In the genomic region with DNA sequence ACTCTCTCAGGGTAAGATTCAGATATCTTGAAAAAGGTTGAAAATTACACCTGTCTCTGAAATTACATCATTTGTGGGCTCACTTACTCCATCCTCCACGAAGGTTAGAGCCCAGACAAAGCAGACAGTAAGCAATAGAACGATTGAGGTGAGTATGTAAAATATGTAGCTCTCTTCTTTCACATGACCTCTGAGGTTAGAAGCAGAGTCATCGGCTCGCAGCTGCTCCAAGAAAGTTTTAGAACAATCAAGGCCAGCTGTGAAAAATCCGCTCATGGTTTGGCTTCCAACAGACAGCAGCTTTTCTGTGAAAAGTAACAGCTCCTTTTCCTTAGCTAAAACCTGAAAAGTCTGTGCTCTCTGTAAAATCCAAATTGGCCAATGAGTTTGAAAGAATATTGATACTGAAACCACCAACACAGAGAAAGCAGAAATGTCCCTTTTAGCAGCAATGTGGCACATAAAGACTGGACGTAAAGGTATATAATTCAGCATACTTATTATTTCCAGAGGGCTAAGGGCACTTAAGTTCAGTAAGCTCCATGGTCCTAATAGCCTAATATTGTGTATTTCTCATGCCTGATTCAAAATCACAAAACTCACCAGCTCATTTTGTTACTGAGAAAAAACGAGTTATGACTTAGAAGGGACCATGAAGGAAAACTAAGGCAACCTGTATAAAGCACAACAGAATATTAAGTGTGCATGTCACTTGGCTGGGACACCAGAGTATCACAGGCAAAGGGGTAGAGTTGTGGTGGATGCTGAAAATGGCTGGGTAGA, we compare ENCODE assay signal across 11 cellular contexts.
A peak's percentile ranks its signal among the peaks of the same experiment; 100 is the strongest.
DNase-seq lines count a peak whose midpoint lies in the region; ATAC-seq and TF ChIP-seq lines count a peak whose summit lies in the region.
"Had no signal": no experiment of that assay in that cellular context is flagged by ENCODE, and none has a peak within 500 bp of the region (broad histone marks: within the 10 kb centered on the region; RNA-seq: fewer than 3 reads in every experiment).

No MANE protein-coding gene starts in this region.

- H3K36me3 ChIP-seq in fibroblast of lung (ENCODE audit: control insufficient read depth, insufficient read depth, low read length), result no peaks in the 10 kb centered on the region
- no peaks in the 10 kb centered on the region for H3K36me3 ChIP-seq in tibial nerve
- no peaks in the 10 kb centered on the region for H3K36me3 ChIP-seq in BE2C
- H3K36me3 ChIP-seq in HAP-1 (replicated peaks), result no peaks in the 10 kb centered on the region

- H3K4me3 ChIP-seq in fibroblast of lung (replicated peaks in 1 of 4; ENCODE audit: control extremely low read depth in 1 of 4, insufficient read depth in 1 of 4, low read depth in 3 of 4, low read length in 4 of 4), result no peak overlapping the region
- H3K4me3 ChIP-seq in tibial nerve, result peak overlapping the region in 1 of 4 donors; percentile 0
- H3K4me3 ChIP-seq in BE2C (ENCODE audit: low read depth, low read length), result no peak overlapping the region
- no peak overlapping the region for H3K4me3 ChIP-seq in HAP-1

- DNase-seq in GM03348 (ENCODE audit: low spot score) (peak; percentile 49), fibroblast of lung (ENCODE audit: low read depth in 2 of 2) (peak; percentile 18 to 92), tibial nerve (ENCODE audit: low spot score in 2 of 2) (no peak), BE2C (no peak), HAP-1 (ENCODE audit: low spot score in 2 of 2) (no peak), SHP77 treated with DMSO at 0.1 percent for 48 hours (lab: John Stamatoyannopoulos, UW) (no peak)
- DNase-seq: anterior cingulate cortex; NCI-H226; stimulated activated naive CD4-positive, alpha-beta T cell treated with Interleukin-2 at 50 U/mL for 16 hours had no signal

- H4K20me1 ChIP-seq in fibroblast of lung (ENCODE audit: control insufficient read depth, extremely low read depth, insufficient read depth, low read length), result peaks cover 1% of the 10 kb centered on the region

- WGBS in tibial nerve, 2 donors, result 45 to 49% methylated on average over 7 of the region's 7 CpGs

- TF ChIP-seq CTCF in fibroblast of lung (conservative IDR thresholded peaks at IDR 0.05 in 1 of 2, IDR thresholded peaks at IDR 0.05 in 1 of 2; ENCODE audit: low read depth in 1 of 2, low read length in 2 of 2) (no peak), tibial nerve (IDR thresholded peaks at IDR 0.05) (no peak), BE2C (IDR thresholded peaks at IDR 0.05; ENCODE audit: low read depth, low read length) (no peak)

- H3K27me3 ChIP-seq in fibroblast of lung (ENCODE audit: control insufficient read depth, insufficient read depth, low read length) (no peaks in the 10 kb centered on the region), tibial nerve (no peaks in the 10 kb centered on the region), BE2C (no peaks in the 10 kb centered on the region), HAP-1 (ENCODE audit: low read depth) (no peaks in the 10 kb centered on the region)

- no peaks in the 10 kb centered on the region for H3K79me2 ChIP-seq in fibroblast of lung (ENCODE audit: control insufficient read depth, insufficient read depth, low read length)

- H3K9ac ChIP-seq in fibroblast of lung (ENCODE audit: insufficient read depth, low read length), result no peak overlapping the region

- H3K27ac ChIP-seq in fibroblast of lung (ENCODE audit: insufficient read depth, low read length) (no peak overlapping the region), tibial nerve (peak overlapping the region in 1 of 4 donors; percentile 36)

- no peak for TF ChIP-seq EP300 in tibial nerve (IDR thresholded peaks at IDR 0.05)

- in situ Hi-C loops in HAP-1 (cut with MboI; ENCODE audit: low sequenced_read_pairs), result no loop called here

- peak; percentile 32 for ATAC-seq in GM19463 (IDR thresholded peaks at IDR 0.05; ENCODE audit: unreplicated experiment)
- peak; percentile 49 for ATAC-seq in HG03354 (IDR thresholded peaks at IDR 0.05; ENCODE audit: poor library complexity, severe bottlenecking, unreplicated experiment)

- no peaks in the 10 kb centered on the region for H3K9me3 ChIP-seq in fibroblast of lung (ENCODE audit: control insufficient read depth, insufficient read depth, low read depth, low read length)
- H3K9me3 ChIP-seq in tibial nerve, result no peaks in the 10 kb centered on the region
- no peaks in the 10 kb centered on the region for H3K9me3 ChIP-seq in BE2C
- no peaks in the 10 kb centered on the region for H3K9me3 ChIP-seq in HAP-1

- H2AFZ ChIP-seq in fibroblast of lung (ENCODE audit: low read length), result no peak overlapping the region

- no peak overlapping the region for H3K4me2 ChIP-seq in fibroblast of lung (ENCODE audit: extremely low read depth, insufficient read depth, low read length)

- TF ChIP-seq POLR2A in tibial nerve (IDR thresholded peaks at IDR 0.05), result no peak

- H3K4me1 ChIP-seq in fibroblast of lung (ENCODE audit: control insufficient read depth, extremely low read depth, insufficient read depth, low read length) (no peaks in the 10 kb centered on the region), tibial nerve (peaks cover 0 to 25% (median 2%) of the 10 kb centered on the region in 4 donors), BE2C (no peaks in the 10 kb centered on the region), HAP-1 (0 out of 2 replicates have a peak, but pooled peaks cover 2% of the 10 kb centered on the region)

Comparison
In these comparisons a context has a peak if more than half of its experiments do, and no peak if none do; other contexts are left out.
1. DNase-seq: peak in GM03348 (single experiment) and fibroblast of lung (2 of 2); none in tibial nerve (0 of 2), BE2C (single experiment), HAP-1 (0 of 2) and SHP77 treated with DMSO at 0.1 percent for 48 hours (single experiment).